Comparison of ENCODE assay signal across 1 cellular context in genomic region chr11:11715075-11715474, GRCh38.
DNase-seq lines count a peak whose midpoint lies in the region; ATAC-seq, FAIRE-seq and TF ChIP-seq lines count a peak whose summit lies in the region.
"Not testable (repeated sequence)": the region's sequence is repeated elsewhere in the genome, so short reads cannot be mapped to it uniquely, and the experiment has no call there.

No MANE protein-coding gene starts in this region.

- not testable (repeated sequence) for H3K4me2 ChIP-seq in K562 (ENCODE audit: insufficient read depth, low read length)

- not testable (repeated sequence) for DNase-seq in K562 (ENCODE audit: extremely low read depth in 1 of 4, low spot score in 3 of 4)

- not testable (repeated sequence) for FAIRE-seq in K562 (lab: Jason Lieb, UNC)

- not testable (repeated sequence) for H3K79me2 ChIP-seq in K562 (ENCODE audit: control insufficient read depth, insufficient read depth, low read length)

- H3K27me3 ChIP-seq in K562 (ENCODE audit: control insufficient read depth in 2 of 2, insufficient read depth in 2 of 2, low read length in 2 of 2), result not testable (repeated sequence)

- not testable (repeated sequence) for TF ChIP-seq RAD21 in K562 (CRISPR knock-in tag; conservative IDR thresholded peaks at IDR 0.05 in 1 of 2, IDR thresholded peaks at IDR 0.05 in 1 of 2)

- not testable (repeated sequence) for ATAC-seq in K562

- not testable (repeated sequence) for H3K9me1 ChIP-seq in K562 (ENCODE audit: control insufficient read depth, insufficient read depth, low read length)

- intact Hi-C loops in K562 (cut with micrococcal nuclease), result not testable (repeated sequence)

- not testable (repeated sequence) for H3K4me1 ChIP-seq in K562 (replicated peaks in 1 of 2; ENCODE audit: control insufficient read depth in 2 of 2, insufficient read depth in 2 of 2, low read length in 2 of 2)

- H3K9ac ChIP-seq in K562 (ENCODE audit: insufficient read depth in 1 of 2, low read depth in 2 of 2, low read length in 2 of 2), result not testable (repeated sequence)

- not testable (repeated sequence) for H2AFZ ChIP-seq in K562 (ENCODE audit: low read depth, low read length)

- not testable (repeated sequence) for TF ChIP-seq POLR2A in K562 (conservative IDR thresholded peaks at IDR 0.05)

- in situ Hi-C loops in K562 (cut with MboI), result not testable (repeated sequence)

- CTCF ChIA-PET in K562 (lab: Yijun Ruan, JAX; ENCODE audit: low intra/inter-chr PET ratio), result not testable (repeated sequence)

- POLR2A ChIA-PET in K562 (lab: Yijun Ruan, JAX), result not testable (repeated sequence)

- not testable (repeated sequence) for TF ChIP-seq CTCF in K562 (IDR thresholded peaks at IDR 0.05 in 2 of 3, conservative IDR thresholded peaks at IDR 0.05 in 1 of 3; ENCODE audit: insufficient read depth in 2 of 3, low read depth in 1 of 3, low read length in 3 of 3)

- not testable (repeated sequence) for BruUV-seq in K562 (replicated peaks; lab: Mats Ljungman, UMichigan)

- TF ChIP-seq EP300 in K562 (IDR thresholded peaks at IDR 0.05; ENCODE audit: low read length), result not testable (repeated sequence)

- not testable (repeated sequence) for H4K20me1 ChIP-seq in K562 (replicated peaks; ENCODE audit: control insufficient read depth, insufficient read depth, low read length)

- not testable (repeated sequence) for H3K36me3 ChIP-seq in K562 (ENCODE audit: control insufficient read depth, insufficient read depth, low read length)

- 0% methylated on average over 1 of the region's 1 CpG for WGBS in K562 (ENCODE audit: insufficient coverage, low coverage, missing lambda C conversion rate)

- not testable (repeated sequence) for H3K9me3 ChIP-seq in K562 (replicated peaks; ENCODE audit: control insufficient read depth, insufficient read depth, low read depth, low read length)

- not testable (repeated sequence) for H3K27ac ChIP-seq in K562 (ENCODE audit: extremely low read depth, low read depth, low read length)

- H3K4me3 ChIP-seq in K562, result not testable (repeated sequence)

TF ChIP-seq in K562, 482 proteins besides CTCF, POLR2A, EP300 and RAD21:
- TF ChIP-seq ZNF354B (CRISPR knock-in tag; IDR thresholded peaks at IDR 0.05) (0 out of 2 replicates have a peak, but pooled peaks have one; percentile 18), ZNF507 (tag; conservative IDR thresholded peaks at IDR 0.05) (peak; percentile 92)
TF ChIP-seq in K562: peak in this region for 2; not testable (repeated sequence) for 480.
